ENCODE assay signal across 8 cellular contexts in the genomic region with DNA sequence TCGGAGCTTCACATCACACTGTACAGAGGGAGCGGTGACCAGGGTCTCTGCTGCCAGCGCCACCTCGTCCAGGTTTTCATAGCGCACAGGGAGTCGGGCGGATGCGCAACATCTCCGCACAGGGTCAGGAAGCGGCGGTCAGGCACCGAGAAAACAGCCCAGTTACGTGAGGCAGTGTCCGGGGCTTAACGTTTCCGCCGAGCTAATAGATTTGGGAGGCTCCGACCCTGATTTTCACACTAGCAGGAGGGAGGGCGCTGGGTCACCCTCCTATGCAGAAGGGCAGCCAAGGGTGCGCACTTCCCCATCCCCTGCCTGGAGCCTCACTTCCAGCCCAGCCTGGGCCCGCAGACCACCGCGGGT. TPM values are rescaled to one million over a fixed set of nuclear protein-coding genes. Genes with fewer than 3 reads are reported as not detected.
DNase-seq lines count a peak whose midpoint lies in the region; ATAC-seq and TF ChIP-seq lines count a peak whose summit lies in the region.

No MANE protein-coding gene starts in this region.

- no peaks in the 10 kb centered on the region for H3K9me3 Mint-ChIP-seq in osteocyte (ENCODE audit: unreplicated experiment)

- H3K27me3 ChIP-seq in DOHH2 (ENCODE audit: control insufficient read depth, low read length) (no peaks in the 10 kb centered on the region), OCI-LY1 (ENCODE audit: insufficient read depth, low read length) (no peaks in the 10 kb centered on the region), MM.1S (replicated peaks; ENCODE audit: insufficient read depth, low read length) (peaks cover 61% of the 10 kb centered on the region), aorta (ENCODE audit: control insufficient read depth in 1 of 2, insufficient read depth in 2 of 2, low read length in 1 of 2) (no peaks in the 10 kb centered on the region)

- H3K4me3 ChIP-seq in DOHH2 (ENCODE audit: low read length) (peak overlapping the region; percentile 99), OCI-LY1 (ENCODE audit: low read depth, low read length, poor library complexity, severe bottlenecking) (peak overlapping the region; percentile 85), epithelial cell of proximal tubule (ENCODE audit: low read depth, low read length) (peak overlapping the region; percentile 47), MM.1S (ENCODE audit: low read length) (no peak overlapping the region), aorta (ENCODE audit: low read length in 2 of 2) (no peak overlapping the region)

- peaks cover 18% of the 10 kb centered on the region for H3K4me1 Mint-ChIP-seq in osteocyte (ENCODE audit: unreplicated experiment)

- no peak overlapping the region for H3K27ac Mint-ChIP-seq in osteocyte (ENCODE audit: unreplicated experiment)

- H3K9ac ChIP-seq in OCI-LY1 (ENCODE audit: low read length) (peak overlapping the region; percentile 90), MM.1S (ENCODE audit: low read length) (no peak overlapping the region)

- 1% methylated on average over 23 of the region's 23 CpGs for WGBS in aorta, 2 donors

- H3K4me2 ChIP-seq in DOHH2 (ENCODE audit: low read length) (peak overlapping the region; percentile 65), OCI-LY1 (ENCODE audit: low read length) (peak overlapping the region; percentile 75), MM.1S (ENCODE audit: low read depth, low read length) (no peak overlapping the region)

- no peaks in the 10 kb centered on the region for H3K9me3 ChIP-seq in DOHH2 (ENCODE audit: control insufficient read depth, insufficient read depth, low read length)
- no peaks in the 10 kb centered on the region for H3K9me3 ChIP-seq in OCI-LY1 (ENCODE audit: low read length)
- H3K9me3 ChIP-seq in MM.1S (replicated peaks; ENCODE audit: insufficient read depth, low read length): no peaks in the 10 kb centered on the region
- H3K9me3 ChIP-seq in aorta (ENCODE audit: control insufficient read depth, low read length): no peaks in the 10 kb centered on the region

- H2AFZ ChIP-seq in OCI-LY1 (ENCODE audit: low read length) (no peak overlapping the region), MM.1S (ENCODE audit: low read length) (no peak overlapping the region)

- H3F3A ChIP-seq in DOHH2 (ENCODE audit: control insufficient read depth, insufficient read depth): peaks cover 20% of the 10 kb centered on the region
- H3F3A ChIP-seq in OCI-LY1 (ENCODE audit: insufficient read depth, low read length): no peaks in the 10 kb centered on the region
- no peaks in the 10 kb centered on the region for H3F3A ChIP-seq in MM.1S (ENCODE audit: insufficient read depth, low read length)

- H4K20me1 ChIP-seq in DOHH2 (ENCODE audit: control insufficient read depth, insufficient read depth, low read depth, low read length) (no peaks in the 10 kb centered on the region), OCI-LY1 (ENCODE audit: insufficient read depth, low read length) (no peaks in the 10 kb centered on the region), MM.1S (ENCODE audit: insufficient read depth, low read length) (no peaks in the 10 kb centered on the region)

- H3K36me3 ChIP-seq in DOHH2 (ENCODE audit: control insufficient read depth, low read length) (peaks cover 66% of the 10 kb centered on the region), OCI-LY1 (ENCODE audit: insufficient read depth, low read length) (peaks cover 29% of the 10 kb centered on the region; the same call in 1 of the 2 replicates), MM.1S (replicated peaks; ENCODE audit: insufficient read depth, low read length) (no peaks in the 10 kb centered on the region), aorta (ENCODE audit: control insufficient read depth in 1 of 2, insufficient read depth in 2 of 2, low read length in 1 of 2) (no peaks in the 10 kb centered on the region)

- ATAC-seq in aorta (ENCODE audit: low FRiP score): no peak

- H3K27me3 Mint-ChIP-seq in osteocyte (ENCODE audit: unreplicated experiment): peaks cover 84% of the 10 kb centered on the region

- H3K4me3 Mint-ChIP-seq in osteocyte (ENCODE audit: unreplicated experiment): peak overlapping the region; percentile 71

- H3K79me2 ChIP-seq in DOHH2 (ENCODE audit: control insufficient read depth, low read length) (peaks cover 51% of the 10 kb centered on the region), OCI-LY1 (ENCODE audit: insufficient read depth, low read length) (no peaks in the 10 kb centered on the region), MM.1S (ENCODE audit: low read length) (no peaks in the 10 kb centered on the region)

- H3K27ac ChIP-seq in DOHH2 (ENCODE audit: low read depth, low read length) (peak overlapping the region; percentile 94), OCI-LY1 (ENCODE audit: low read depth, low read length, poor library complexity, severe bottlenecking) (peak overlapping the region; percentile 80), MM.1S (ENCODE audit: low read length) (no peak overlapping the region), aorta (ENCODE audit: low read depth in 1 of 2, low read length in 2 of 2) (no peak overlapping the region)

- DNase-seq in epithelial cell of proximal tubule (ENCODE audit: low read depth) (no peak), osteocyte (ENCODE audit: extremely low spot score, unreplicated experiment) (peak; percentile 72), MM.1S (no peak), KG1 (lab: John Stamatoyannopoulos, UW) (no peak), head of caudate nucleus (no peak), aorta (no peak)

- H3K9me2 ChIP-seq in DOHH2 (replicated peaks; ENCODE audit: control insufficient read depth, low read length) (no peaks in the 10 kb centered on the region), OCI-LY1 (ENCODE audit: low read depth, low read length) (no peaks in the 10 kb centered on the region), MM.1S (replicated peaks; ENCODE audit: insufficient read depth, low read length) (no peaks in the 10 kb centered on the region)

- intact Hi-C loops in head of caudate nucleus (cut with DNase I): no loop called here
- intact Hi-C loops in aorta (cut with DNase I): no loop called here

- H3K4me1 ChIP-seq in DOHH2 (ENCODE audit: control insufficient read depth, low read length) (peaks cover 68% of the 10 kb centered on the region), OCI-LY1 (ENCODE audit: insufficient read depth, low read length, severe bottlenecking) (peaks cover 52% of the 10 kb centered on the region), MM.1S (ENCODE audit: low read length) (no peaks in the 10 kb centered on the region), aorta (ENCODE audit: control insufficient read depth in 1 of 2, insufficient read depth in 2 of 2, low read length in 2 of 2) (no peaks in the 10 kb centered on the region)

- TF ChIP-seq CTCF in DOHH2 (IDR thresholded peaks at IDR 0.05; ENCODE audit: low read depth, low read length, poor library complexity, severe bottlenecking) (no peak), OCI-LY1 (IDR thresholded peaks at IDR 0.05; ENCODE audit: low read length) (no peak), epithelial cell of proximal tubule (conservative IDR thresholded peaks at IDR 0.05; ENCODE audit: low read depth, low read length) (no peak), osteocyte (IDR thresholded peaks at IDR 0.05) (no peak), MM.1S (IDR thresholded peaks at IDR 0.05; ENCODE audit: low read length) (no peak)

- H3K36me3 Mint-ChIP-seq in osteocyte (ENCODE audit: unreplicated experiment): no peaks in the 10 kb centered on the region

RNA-seq across cellular contexts. Expression of gene BTNL9, which starts 13.7 kb away (rescaled TPM):
- total RNA-seq in epithelial cell of proximal tubule (0.22 TPM in 1 of 2 replicates, not detected in the other), osteocyte (not detected in 2 replicates), aorta (10 to 100 TPM; 16.8 to 33.0 TPM)
- under 1 TPM; 0.26 to 0.75 TPM for polyA plus RNA-seq in aorta

Comparison
In these comparisons a context has a peak if more than half of its experiments do, and no peak if none do; other contexts are left out.
1. H3K27ac ChIP-seq: peak in DOHH2 (single experiment) and OCI-LY1 (single experiment); none in MM.1S (single experiment) and aorta (0 of 2).
2. H3K4me3 ChIP-seq: peak in DOHH2 (single experiment), OCI-LY1 (single experiment) and epithelial cell of proximal tubule (single experiment); none in MM.1S (single experiment) and aorta (0 of 2).
3. RNA of gene BTNL9, which starts 13.7 kb away (total RNA-seq): 16.8 to 33.0 TPM in aorta; not detected in osteocyte and 0.22 TPM in epithelial cell of proximal tubule; every median in the first group is over 10 times any median in the second.